In the genomic region with DNA sequence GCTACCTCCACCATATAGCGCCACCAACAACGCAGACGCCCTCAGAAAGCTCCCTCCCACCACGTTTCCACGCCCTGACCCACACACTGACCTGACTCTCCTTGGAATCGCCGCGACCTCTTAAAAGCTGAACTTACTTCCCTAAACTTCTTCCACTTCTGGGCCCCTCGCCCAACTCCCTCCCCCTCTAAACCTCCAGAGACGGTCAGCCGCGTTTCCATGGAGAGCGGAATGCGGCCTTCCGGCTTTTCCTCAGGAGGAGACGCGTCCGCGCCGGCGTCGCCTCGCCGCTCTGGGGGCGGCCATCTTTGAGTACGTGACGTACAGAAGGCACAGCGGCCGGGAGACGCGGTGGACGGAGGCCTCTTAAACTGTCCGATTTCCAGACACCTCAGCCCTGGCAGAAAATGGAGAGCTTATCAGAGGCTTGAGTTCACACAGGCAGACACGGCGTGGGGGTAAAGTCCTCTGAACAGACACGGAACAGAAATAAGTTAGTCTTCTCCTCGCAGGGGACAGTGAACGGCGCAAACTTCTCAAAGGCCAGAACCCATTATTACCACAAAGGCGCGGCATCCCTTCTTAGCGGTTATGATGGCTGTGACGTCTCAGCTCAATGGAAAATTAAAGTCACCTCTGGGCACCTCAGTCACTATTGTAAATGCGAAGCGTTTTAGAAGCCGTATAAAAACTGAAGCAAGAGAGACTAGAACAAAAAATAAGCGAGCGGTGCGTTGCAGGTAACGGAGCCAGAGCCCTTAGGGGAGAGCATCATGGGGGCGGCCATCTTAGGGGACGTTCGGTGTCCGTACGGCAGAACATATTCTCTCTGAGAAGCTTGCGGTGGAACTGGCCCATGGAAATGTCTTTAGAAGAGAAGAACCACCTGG, we compare ENCODE assay signal across 8 cellular contexts.
A peak's percentile ranks its signal among the peaks of the same experiment; 100 is the strongest.
DNase-seq lines count a peak whose midpoint lies in the region; ATAC-seq lines count a peak whose summit lies in the region.

A gene (minus strand): TSS at position 235 of the 890 bp plus-strand sequence. CDS start 1,970 bp downstream, outside the sequence.

- no peaks in the 10 kb centered on the region for H3K9me3 ChIP-seq in effector memory CD4-positive, alpha-beta T cell (ENCODE audit: control insufficient read depth, low read length)

- H3K27me3 ChIP-seq in effector memory CD4-positive, alpha-beta T cell (replicated peaks; ENCODE audit: control insufficient read depth, insufficient read depth, low read length, poor library complexity, severe bottlenecking): no peaks in the 10 kb centered on the region

- ATAC-seq in GM19372 (IDR thresholded peaks at IDR 0.05; ENCODE audit: low read depth, unreplicated experiment): peak; percentile 88
- ATAC-seq in HG03521 (IDR thresholded peaks at IDR 0.05; ENCODE audit: unreplicated experiment): peak; percentile 86

- H3K27ac ChIP-seq in effector memory CD4-positive, alpha-beta T cell (ENCODE audit: insufficient read depth, low read length, poor library complexity, severe bottlenecking): peak within 1 kb of the TSS; percentile 94

- peak within 1 kb of the TSS; percentile 90 for H3K4me3 ChIP-seq in effector memory CD4-positive, alpha-beta T cell (ENCODE audit: insufficient read depth, low read depth, low read length, poor library complexity, severe bottlenecking)

- H3K4me1 ChIP-seq in effector memory CD4-positive, alpha-beta T cell (ENCODE audit: control insufficient read depth, insufficient read depth, low read length, poor library complexity, severe bottlenecking): peaks cover 5% of the 10 kb centered on the region

- DNase-seq in C1 segment of cervical spinal cord (lab: John Stamatoyannopoulos, UW): peak; percentile 52 to 96 (median 90)
- DNase-seq in NCI-H82 treated with DMSO at 0.1 percent for 48 hours (lab: John Stamatoyannopoulos, UW; ENCODE audit: unreplicated experiment): peak; percentile 80
- peak; percentile 61 to 68 for DNase-seq in activated CD8-positive, alpha-beta memory T cell treated with anti-CD3 and anti-CD28 coated beads for 4 hours (ENCODE audit: low read depth in 2 of 2)
- DNase-seq in effector memory CD4-positive, alpha-beta T cell: peak; percentile 41 to 70 (median 65)
- DNase-seq in medulla oblongata (ENCODE audit: extremely low spot score): peak; percentile 96
- DNase-seq in stimulated activated CD4-positive, alpha-beta T cell treated with anti-CD3 and anti-CD28 coated beads, TNF-alpha, amount 100 ng/mL, for 48 hours (ENCODE audit: low read depth in 3 of 3): peak; percentile 62 to 63 (median 62)

- peaks cover 25% of the 10 kb centered on the region for H3K36me3 ChIP-seq in effector memory CD4-positive, alpha-beta T cell (ENCODE audit: control insufficient read depth, insufficient read depth, low read length)

Comparison
In these comparisons a context has a peak if more than half of its experiments do, and no peak if none do; other contexts are left out.
1. Peak in every context shown above with its lines: DNase-seq, ATAC-seq, H3K4me3 ChIP-seq and H3K27ac ChIP-seq.